Comparison of ENCODE assay signal across 7 cellular contexts in genomic region chr19:342801-343421, GRCh38. TPM values are rescaled to one million over a fixed set of nuclear protein-coding genes. Genes with fewer than 3 reads are reported as not detected.
DNase-seq lines count a peak whose midpoint lies in the region; ATAC-seq, FAIRE-seq and TF ChIP-seq lines count a peak whose summit lies in the region.

No MANE protein-coding gene starts in this region.

- WGBS in SK-N-SH (ENCODE audit: low lambda C conversion rate): 56% methylated on average over 5 of the region's 14 CpGs

- H3K4me1 ChIP-seq in SK-N-SH (ENCODE audit: control insufficient read depth in 1 of 2, insufficient read depth in 2 of 2, low read depth in 1 of 2, low read length in 1 of 2) (peaks cover 20 to 31% of the 10 kb centered on the region in 2 experiments), mucosa of stomach (ENCODE audit: control insufficient read depth, insufficient read depth, low read length) (peaks cover 25% of the 10 kb centered on the region)

- no peak for TF ChIP-seq POLR2A in H54 (IDR thresholded peaks at IDR 0.05; ENCODE audit: low read depth, low read length)

- peak overlapping the region; percentile 77; the same call in 1 of the 2 replicates for H3K9ac ChIP-seq in SK-N-SH
- peak overlapping the region; percentile 73 for H3K9ac ChIP-seq in mucosa of stomach (ENCODE audit: low read length)

- H3K4me3 ChIP-seq in SK-N-SH (ENCODE audit: low read depth in 2 of 2, low read length in 1 of 2) (peak overlapping the region; percentile 70 to 78), epithelial cell of esophagus (ENCODE audit: low read length) (peak overlapping the region; percentile 58), mucosa of stomach (ENCODE audit: low read length) (peak overlapping the region; percentile 63)

- FAIRE-seq in H54 (lab: Jason Lieb, UNC): peak; percentile 20

- H3K9me3 ChIP-seq in SK-N-SH (no peaks in the 10 kb centered on the region), mucosa of stomach (ENCODE audit: control insufficient read depth, low read length) (no peaks in the 10 kb centered on the region)

- ATAC-seq in HG02981 (IDR thresholded peaks at IDR 0.05; ENCODE audit: unreplicated experiment) (no peak), GM18502 (IDR thresholded peaks at IDR 0.05; ENCODE audit: poor library complexity, unreplicated experiment) (no peak)

- no peak for TF ChIP-seq EP300 in SK-N-SH (IDR thresholded peaks at IDR 0.05; ENCODE audit: borderline replicate concordance in 1 of 2, low read depth in 1 of 2, low read length in 1 of 2)

- no peaks in the 10 kb centered on the region for H3K27me3 ChIP-seq in SK-N-SH (ENCODE audit: insufficient read depth)
- H3K27me3 ChIP-seq in mucosa of stomach (ENCODE audit: control insufficient read depth, insufficient read depth, low read length): no peaks in the 10 kb centered on the region

- DNase-seq in H54 (ENCODE audit: insufficient read length, low spot score) (peak; percentile 73), SK-N-SH (no peak), epithelial cell of esophagus (ENCODE audit: low read depth) (peak; percentile 61)
- DNase-seq in NK-92 treated with Interleukin-12 subunit alpha and Interleukin-12 subunit beta, amount 100 ng/mL, for 24 hours (lab: John Stamatoyannopoulos, UW): no peak

- TF ChIP-seq CTCF in SK-N-SH (IDR thresholded peaks at IDR 0.05) (no peak), epithelial cell of esophagus (IDR thresholded peaks at IDR 0.05; ENCODE audit: insufficient read depth, low read depth, low read length, missing control alignments) (no peak)

- CTCF ChIA-PET in SK-N-SH (lab: Yijun Ruan, JAX): no interaction called here

- no peaks in the 10 kb centered on the region for H3F3A ChIP-seq in SK-N-SH (replicated peaks; ENCODE audit: insufficient read depth)

- no peak overlapping the region for H2AFZ ChIP-seq in SK-N-SH (ENCODE audit: low read depth)

- H4K20me1 ChIP-seq in SK-N-SH (ENCODE audit: insufficient read depth): peaks cover 52% of the 10 kb centered on the region

- peaks cover 63% of the 10 kb centered on the region for H3K79me2 ChIP-seq in SK-N-SH (ENCODE audit: insufficient read depth)

- POLR2A ChIA-PET in SK-N-SH (lab: Yijun Ruan, JAX): no interaction called here

- peak overlapping the region; percentile 95 for H3K4me2 ChIP-seq in SK-N-SH

- peak overlapping the region in 1 of 2 experiments; percentile 32; a peak in 1 of 4 replicates for H3K27ac ChIP-seq in SK-N-SH (ENCODE audit: low read depth in 2 of 2, low read length in 1 of 2)

- H3K9me2 ChIP-seq in SK-N-SH: no peaks in the 10 kb centered on the region

- no peak for TF ChIP-seq RAD21 in SK-N-SH (IDR thresholded peaks at IDR 0.05; ENCODE audit: low read length)

- H3K36me3 ChIP-seq in SK-N-SH (replicated peaks in 1 of 2; ENCODE audit: control insufficient read depth in 1 of 2, insufficient read depth in 2 of 2, low read length in 1 of 2) (peaks cover 7 to 9% of the 10 kb centered on the region in 2 experiments), mucosa of stomach (ENCODE audit: control insufficient read depth, insufficient read depth, low read length) (no peaks in the 10 kb centered on the region)

TF ChIP-seq in SK-N-SH, 30 proteins besides CTCF, POLR2A, EP300 and RAD21:
- TF ChIP-seq NFIC (IDR thresholded peaks at IDR 0.05; ENCODE audit: borderline replicate concordance) (peak; percentile 49; the same call in 1 of the 2 replicates), PBX3 (IDR thresholded peaks at IDR 0.05) (no peak), JUND (IDR thresholded peaks at IDR 0.05) (no peak), FOSL2 (IDR thresholded peaks at IDR 0.05; ENCODE audit: borderline replicate concordance, low read depth) (peak; percentile 32; the same call in 1 of the 2 replicates), ZBTB33 (IDR thresholded peaks at IDR 0.05; ENCODE audit: borderline replicate concordance, low read depth) (no peak), MAX (IDR thresholded peaks at IDR 0.05; ENCODE audit: low read depth) (no peak), IRF3 (IDR thresholded peaks at IDR 0.05; ENCODE audit: low read depth, low read length) (no peak), RFX5 (IDR thresholded peaks at IDR 0.05; ENCODE audit: low read length) (no peak), RXRA (IDR thresholded peaks at IDR 0.05; ENCODE audit: borderline replicate concordance, low read depth) (no peak), ELF1 (IDR thresholded peaks at IDR 0.05) (no peak), NRF1 (IDR thresholded peaks at IDR 0.05; ENCODE audit: low read depth, low read length) (no peak)

RNA-seq across cellular contexts. Expression of gene MIER2, which starts 1.7 kb away (rescaled TPM):
- 8.0 and 15.9 TPM in 2 replicates for polyA plus RNA-seq in SK-N-SH (2012; rRNA removed)
- 10.2 and 12.4 TPM in 2 replicates for polyA plus RNA-seq in SK-N-SH (2012; cell fraction: cytosol; rRNA removed)
- polyA plus RNA-seq in SK-N-SH (2012; cell fraction: nucleus; rRNA removed): 42.6 and 47.8 TPM in 2 replicates

RNA-seq across cellular contexts. Expression of gene PLPP2, which starts 51.7 kb away (rescaled TPM):
- polyA plus RNA-seq in SK-N-SH (2012; rRNA removed): 27.3 and 33.6 TPM in 2 replicates
- polyA plus RNA-seq in SK-N-SH (2012; cell fraction: cytosol; rRNA removed): 19.4 and 27.7 TPM in 2 replicates
- 44.7 and 58.0 TPM in 2 replicates for polyA plus RNA-seq in SK-N-SH (2012; cell fraction: nucleus; rRNA removed)

Comparison
In these comparisons a context has a peak if more than half of its experiments do, and no peak if none do; other contexts are left out.
1. DNase-seq: peak in H54 (single experiment) and epithelial cell of esophagus (single experiment); none in SK-N-SH (single experiment) and NK-92 treated with Interleukin-12 subunit alpha and Interleukin-12 subunit beta, amount 100 ng/mL, for 24 hours (single experiment).
2. Peak in every context shown above with its lines, with median percentiles within 50 percentile points of each other: H3K4me3 ChIP-seq.